In the genomic region with DNA sequence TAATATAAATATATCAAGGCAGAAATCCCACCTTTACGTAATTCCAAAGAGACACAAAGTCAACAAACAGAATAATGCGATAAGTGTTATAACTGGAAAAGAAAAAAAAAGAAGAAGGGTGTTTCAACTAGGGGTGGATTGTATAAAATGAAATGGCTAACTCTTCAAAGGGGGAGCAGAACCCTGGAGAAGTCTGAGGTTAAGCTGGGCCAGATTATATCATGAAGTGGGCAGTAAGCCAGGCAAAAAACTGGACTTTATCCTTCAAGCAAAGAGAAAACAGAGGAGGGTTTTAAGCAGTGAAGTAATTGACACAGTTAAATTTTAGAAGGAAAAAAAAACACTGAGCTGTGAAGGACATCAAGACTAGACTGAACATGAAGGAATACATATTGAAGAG, we compare ENCODE assay signal across 1 cellular context.
TF ChIP-seq lines count a peak whose summit lies in the region.

No MANE protein-coding gene starts in this region.

TF ChIP-seq in HEK293, 187 proteins besides CTCF, POLR2A, EP300 and RAD21 (continued from another document):
- TF ChIP-seq, protein P1, sequence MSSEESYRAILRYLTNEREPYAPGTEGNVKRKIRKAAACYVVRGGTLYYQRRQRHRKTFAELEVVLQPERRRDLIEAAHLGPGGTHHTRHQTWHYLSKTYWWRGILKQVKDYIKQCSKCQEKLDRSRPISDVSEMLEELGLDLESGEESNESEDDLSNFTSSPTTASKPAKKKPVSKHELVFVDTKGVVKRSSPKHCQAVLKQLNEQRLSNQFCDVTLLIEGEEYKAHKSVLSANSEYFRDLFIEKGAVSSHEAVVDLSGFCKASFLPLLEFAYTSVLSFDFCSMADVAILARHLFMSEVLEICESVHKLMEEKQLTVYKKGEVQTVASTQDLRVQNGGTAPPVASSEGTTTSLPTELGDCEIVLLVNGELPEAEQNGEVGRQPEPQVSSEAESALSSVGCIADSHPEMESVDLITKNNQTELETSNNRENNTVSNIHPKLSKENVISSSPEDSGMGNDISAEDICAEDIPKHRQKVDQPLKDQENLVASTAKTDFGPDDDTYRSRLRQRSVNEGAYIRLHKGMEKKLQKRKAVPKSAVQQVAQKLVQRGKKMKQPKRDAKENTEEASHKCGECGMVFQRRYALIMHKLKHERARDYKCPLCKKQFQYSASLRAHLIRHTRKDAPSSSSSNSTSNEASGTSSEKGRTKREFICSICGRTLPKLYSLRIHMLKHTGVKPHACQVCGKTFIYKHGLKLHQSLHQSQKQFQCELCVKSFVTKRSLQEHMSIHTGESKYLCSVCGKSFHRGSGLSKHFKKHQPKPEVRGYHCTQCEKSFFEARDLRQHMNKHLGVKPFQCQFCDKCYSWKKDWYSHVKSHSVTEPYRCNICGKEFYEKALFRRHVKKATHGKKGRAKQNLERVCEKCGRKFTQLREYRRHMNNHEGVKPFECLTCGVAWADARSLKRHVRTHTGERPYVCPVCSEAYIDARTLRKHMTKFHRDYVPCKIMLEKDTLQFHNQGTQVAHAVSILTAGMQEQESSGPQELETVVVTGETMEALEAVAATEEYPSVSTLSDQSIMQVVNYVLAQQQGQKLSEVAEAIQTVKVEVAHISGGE (tag by site-specific recombination; conservative IDR thresholded peaks at IDR 0.05; ENCODE audit: low read depth): no peak
- no peak for TF ChIP-seq ZNF280C (tag by site-specific recombination; IDR thresholded peaks at IDR 0.05)
- peak; percentile 45; the same call in 1 of the 2 replicates for TF ChIP-seq OSR2 (tag by site-specific recombination; IDR thresholded peaks at IDR 0.05)
- TF ChIP-seq ZNF549 (tag by site-specific recombination; IDR thresholded peaks at IDR 0.05): no peak
- peak; percentile 53; the same call in 1 of the 2 replicates for TF ChIP-seq PRDM4 (tag by site-specific recombination; IDR thresholded peaks at IDR 0.05)
- no peak for TF ChIP-seq ZNF585B (tag by site-specific recombination; IDR thresholded peaks at IDR 0.05)
- TF ChIP-seq ZNF184 (tag by site-specific recombination; IDR thresholded peaks at IDR 0.05): no peak
- TF ChIP-seq, protein P2, sequence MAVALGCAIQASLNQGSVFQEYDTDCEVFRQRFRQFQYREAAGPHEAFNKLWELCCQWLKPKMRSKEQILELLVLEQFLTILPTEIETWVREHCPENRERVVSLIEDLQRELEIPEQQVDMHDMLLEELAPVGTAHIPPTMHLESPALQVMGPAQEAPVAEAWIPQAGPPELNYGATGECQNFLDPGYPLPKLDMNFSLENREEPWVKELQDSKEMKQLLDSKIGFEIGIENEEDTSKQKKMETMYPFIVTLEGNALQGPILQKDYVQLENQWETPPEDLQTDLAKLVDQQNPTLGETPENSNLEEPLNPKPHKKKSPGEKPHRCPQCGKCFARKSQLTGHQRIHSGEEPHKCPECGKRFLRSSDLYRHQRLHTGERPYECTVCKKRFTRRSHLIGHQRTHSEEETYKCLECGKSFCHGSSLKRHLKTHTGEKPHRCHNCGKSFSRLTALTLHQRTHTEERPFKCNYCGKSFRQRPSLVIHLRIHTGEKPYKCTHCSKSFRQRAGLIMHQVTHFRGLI (tag by site-specific recombination; IDR thresholded peaks at IDR 0.05): no peak
- no peak for TF ChIP-seq ZNF626 (tag by site-specific recombination; IDR thresholded peaks at IDR 0.05)
- 0 out of 2 replicates have a peak, but pooled peaks have one; percentile 62 for TF ChIP-seq TCF7L2 (IDR thresholded peaks at IDR 0.05; ENCODE audit: borderline replicate concordance, low read depth, low read length)
- peak; percentile 44; the same call in 1 of the 2 replicates for TF ChIP-seq TRIM28 (IDR thresholded peaks at IDR 0.05; ENCODE audit: borderline replicate concordance, low read length)
- TF ChIP-seq, protein P3, sequence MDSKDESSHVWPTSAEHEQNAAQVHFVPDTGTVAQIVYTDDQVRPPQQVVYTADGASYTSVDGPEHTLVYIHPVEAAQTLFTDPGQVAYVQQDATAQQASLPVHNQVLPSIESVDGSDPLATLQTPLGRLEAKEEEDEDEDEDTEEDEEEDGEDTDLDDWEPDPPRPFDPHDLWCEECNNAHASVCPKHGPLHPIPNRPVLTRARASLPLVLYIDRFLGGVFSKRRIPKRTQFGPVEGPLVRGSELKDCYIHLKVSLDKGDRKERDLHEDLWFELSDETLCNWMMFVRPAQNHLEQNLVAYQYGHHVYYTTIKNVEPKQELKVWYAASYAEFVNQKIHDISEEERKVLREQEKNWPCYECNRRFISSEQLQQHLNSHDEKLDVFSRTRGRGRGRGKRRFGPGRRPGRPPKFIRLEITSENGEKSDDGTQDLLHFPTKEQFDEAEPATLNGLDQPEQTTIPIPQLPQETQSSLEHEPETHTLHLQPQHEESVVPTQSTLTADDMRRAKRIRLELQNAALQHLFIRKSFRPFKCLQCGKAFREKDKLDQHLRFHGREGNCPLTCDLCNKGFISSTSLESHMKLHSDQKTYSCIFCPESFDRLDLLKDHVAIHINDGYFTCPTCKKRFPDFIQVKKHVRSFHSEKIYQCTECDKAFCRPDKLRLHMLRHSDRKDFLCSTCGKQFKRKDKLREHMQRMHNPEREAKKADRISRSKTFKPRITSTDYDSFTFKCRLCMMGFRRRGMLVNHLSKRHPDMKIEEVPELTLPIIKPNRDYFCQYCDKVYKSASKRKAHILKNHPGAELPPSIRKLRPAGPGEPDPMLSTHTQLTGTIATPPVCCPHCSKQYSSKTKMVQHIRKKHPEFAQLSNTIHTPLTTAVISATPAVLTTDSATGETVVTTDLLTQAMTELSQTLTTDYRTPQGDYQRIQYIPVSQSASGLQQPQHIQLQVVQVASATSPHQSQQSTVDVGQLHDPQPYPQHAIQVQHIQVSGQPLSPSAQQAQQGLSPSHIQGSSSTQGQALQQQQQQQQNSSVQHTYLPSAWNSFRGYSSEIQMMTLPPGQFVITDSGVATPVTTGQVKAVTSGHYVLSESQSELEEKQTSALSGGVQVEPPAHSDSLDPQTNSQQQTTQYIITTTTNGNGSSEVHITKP (tag by site-specific recombination; IDR thresholded peaks at IDR 0.05): peak; percentile 40; the same call in 1 of the 2 replicates
